Comparison of ENCODE assay signal across 34 cellular contexts in genomic region chr12:97222391-97222790, GRCh38.
"Had no signal": no experiment of that assay in that cellular context is flagged by ENCODE, and none has a peak within 500 bp of the region (broad histone marks: within the 10 kb centered on the region; RNA-seq: fewer than 3 reads in every experiment).

No MANE protein-coding gene starts in this region.

- H3K4me3 Mint-ChIP-seq: activated B cell treated with CpG ODN at 0.5 μM for 24 hours; activated CD4-positive, alpha-beta memory T cell treated with anti-CD3 and anti-CD28 coated beads for 36 hours; activated CD4-positive, alpha-beta T cell treated with anti-CD3 and anti-CD28 coated beads, Interleukin-2, amount 10 ng/mL, durations not matched to agents 24 days and 14 days; activated CD8-positive, alpha-beta T cell treated with anti-CD3 and anti-CD28 coated beads for 36 hours; activated naive CD4-positive, alpha-beta T cell treated with anti-CD3 and anti-CD28 coated beads for 36 hours; activated naive CD8-positive, alpha-beta T cell treated with anti-CD3 and anti-CD28 coated beads for 36 hours; activated T-cell treated with anti-CD3 and anti-CD28 coated beads, Interleukin-2, amount 50 U/mL, for 4 hours; activated T-cell treated with anti-CD3 and anti-CD28 coated beads, Interleukin-2, amount 50 U/mL, for 72 hours; activated T-helper 1 cell treated with anti-CD3 and anti-CD28 coated beads, Interleukin-12 subunit alpha, Interleukin-12 subunit beta, Interleukin-2, Interleukin-4 antibody, amounts not matched to agents 30 ng/mL and 10 ng/mL and 1 ng/mL, durations not matched to agents 14 hours and 24 hours and 36 hours; activated T-helper 17 cell treated with anti-CD3 and anti-CD28 coated beads, Interleukin-2, amount 50 U/mL, for 72 hours; T-helper 1 cell treated with Interleukin-12 subunit alpha and Interleukin-12 subunit beta and Interleukin-4 antibody, amounts not matched to agents 30 μg/mL and 1 μg/mL, for 36 hours; T-helper 2 cell treated with Interferon-gamma antibody and Interleukin-4, amounts not matched to agents 5 μg/mL and 100 μg/mL, for 36 hours had no signal

- H3K27ac ChIP-seq: adrenal gland, body of pancreas, brain microvascular endothelial cell, breast epithelium, VCaP had no signal

- H3K4me1 Mint-ChIP-seq: activated B cell treated with CpG ODN at 0.5 μM for 24 hours; activated CD4-positive, alpha-beta T cell treated with anti-CD3 and anti-CD28 coated beads, Interleukin-2, amount 10 ng/mL, durations not matched to agents 24 days and 14 days; activated naive CD8-positive, alpha-beta T cell treated with anti-CD3 and anti-CD28 coated beads for 36 hours; activated T-helper 17 cell treated with anti-CD3 and anti-CD28 coated beads, Interleukin-2, amount 50 U/mL, for 72 hours had no signal

- H3K4me1 ChIP-seq: adrenal gland, body of pancreas, breast epithelium had no signal

- H3K4me3 ChIP-seq: adrenal gland, body of pancreas, breast epithelium had no signal

- H3K9me3 ChIP-seq: adrenal gland, body of pancreas, breast epithelium had no signal

- H3K36me3 Mint-ChIP-seq: activated CD4-positive, alpha-beta memory T cell treated with anti-CD3 and anti-CD28 coated beads for 36 hours; activated naive CD4-positive, alpha-beta T cell treated with anti-CD3 and anti-CD28 coated beads, Interleukin-2, amount 50 U/mL, for 72 hours; activated naive CD8-positive, alpha-beta T cell treated with anti-CD3 and anti-CD28 coated beads for 36 hours had no signal

- H3K9me3 Mint-ChIP-seq: activated B cell treated with CpG ODN at 0.5 μM for 24 hours; activated CD4-positive, alpha-beta memory T cell treated with anti-CD3 and anti-CD28 coated beads for 36 hours; activated CD4-positive, alpha-beta T cell treated with anti-CD3 and anti-CD28 coated beads, Interleukin-2, amount 10 ng/mL, durations not matched to agents 24 days and 14 days; activated CD8-positive, alpha-beta T cell treated with anti-CD3 and anti-CD28 coated beads for 36 hours; activated naive CD4-positive, alpha-beta T cell treated with anti-CD3 and anti-CD28 coated beads for 36 hours; activated naive CD8-positive, alpha-beta T cell treated with anti-CD3 and anti-CD28 coated beads for 36 hours; activated T-cell treated with anti-CD3 and anti-CD28 coated beads, Interleukin-2, amount 50 U/mL, for 4 hours; activated T-cell treated with anti-CD3 and anti-CD28 coated beads, Interleukin-2, amount 50 U/mL, for 72 hours; activated T-helper 1 cell treated with anti-CD3 and anti-CD28 coated beads, Interleukin-12 subunit alpha, Interleukin-12 subunit beta, Interleukin-2, Interleukin-4 antibody, amounts not matched to agents 30 ng/mL and 10 ng/mL and 1 ng/mL, durations not matched to agents 14 hours and 24 hours and 36 hours; activated T-helper 17 cell treated with anti-CD3 and anti-CD28 coated beads, Interleukin-2, amount 50 U/mL, for 72 hours; T-helper 1 cell treated with Interleukin-12 subunit alpha and Interleukin-12 subunit beta and Interleukin-4 antibody, amounts not matched to agents 30 μg/mL and 1 μg/mL, for 36 hours; T-helper 2 cell treated with Interferon-gamma antibody and Interleukin-4, amounts not matched to agents 5 μg/mL and 100 μg/mL, for 36 hours had no signal

- DNase-seq: activated B cell treated with CpG ODN at 0.5 μM for 24 hours; activated CD4-positive, alpha-beta memory T cell treated with anti-CD3 and anti-CD28 coated beads for 36 hours; activated CD4-positive, alpha-beta T cell treated with anti-CD3 and anti-CD28 coated beads for 4 hours; activated CD4-positive, alpha-beta T cell treated with anti-CD3 and anti-CD28 coated beads, Interleukin-2, amount 10 ng/mL, durations not matched to agents 24 days and 14 days; activated CD4-positive, alpha-beta T cell treated with anti-CD3 and anti-CD28 coated beads, Interleukin-2, amount 50 U/mL, for 1 hour; activated CD4-positive, alpha-beta T cell treated with anti-CD3 and anti-CD28 coated beads, Interleukin-2, amount 50 U/mL, for 4 hours; activated CD4-positive, CD25-positive, alpha-beta regulatory T cell treated with anti-CD3 and anti-CD28 coated beads, Interleukin-2, amount 50 U/mL, for 72 hours; activated CD8-positive, alpha-beta memory T cell treated with anti-CD3 and anti-CD28 coated beads, Interleukin-2, amount 50 U/mL, for 4 hours; activated CD8-positive, alpha-beta T cell treated with anti-CD3 and anti-CD28 coated beads for 36 hours; activated effector memory CD4-positive, alpha-beta T cell treated with anti-CD3 and anti-CD28 coated beads, Interleukin-2, amount 50 U/mL, for 16 hours; activated gamma-delta T cell treated with Interleukin-2 at 50 U/mL for 16 hours; activated naive CD4-positive, alpha-beta T cell; activated naive CD4-positive, alpha-beta T cell treated with anti-CD3 and anti-CD28 coated beads for 36 hours; activated naive CD4-positive, alpha-beta T cell treated with anti-CD3 and anti-CD28 coated beads, Interleukin-2, amount 50 U/mL, for 16 hours; activated naive CD8-positive, alpha-beta T cell treated with anti-CD3 and anti-CD28 coated beads for 36 hours; activated T-cell treated with anti-CD3 and anti-CD28 coated beads for 4 hours; activated T-cell treated with anti-CD3 and anti-CD28 coated beads, Interleukin-2, amount 50 U/mL, for 1 hour; activated T-cell treated with anti-CD3 and anti-CD28 coated beads, Interleukin-2, amount 50 U/mL, for 4 hours; activated T-cell treated with anti-CD3 and anti-CD28 coated beads, Interleukin-2, amount 50 U/mL, for 72 hours; adrenal gland; amniotic stem cell; aorta; body of pancreas; brain microvascular endothelial cell; central memory CD4-positive, alpha-beta T cell; T-helper 2 cell; T-helper 9 cell had no signal

- H3K27ac Mint-ChIP-seq: activated B cell treated with CpG ODN at 0.5 μM for 24 hours; activated CD4-positive, alpha-beta memory T cell treated with anti-CD3 and anti-CD28 coated beads for 36 hours; activated CD4-positive, alpha-beta T cell treated with anti-CD3 and anti-CD28 coated beads, Interleukin-2, amount 10 ng/mL, durations not matched to agents 24 days and 14 days; activated CD8-positive, alpha-beta T cell treated with anti-CD3 and anti-CD28 coated beads for 36 hours; activated naive CD4-positive, alpha-beta T cell treated with anti-CD3 and anti-CD28 coated beads for 36 hours; activated naive CD4-positive, alpha-beta T cell treated with anti-CD3 and anti-CD28 coated beads, Interleukin-2, amount 50 U/mL, for 72 hours; activated naive CD8-positive, alpha-beta T cell treated with anti-CD3 and anti-CD28 coated beads for 36 hours; activated T-cell treated with anti-CD3 and anti-CD28 coated beads, Interleukin-2, amount 50 U/mL, for 72 hours; activated T-helper 1 cell treated with anti-CD3 and anti-CD28 coated beads, Interleukin-12 subunit alpha, Interleukin-12 subunit beta, Interleukin-2, Interleukin-4 antibody, amounts not matched to agents 30 ng/mL and 10 ng/mL and 1 ng/mL, durations not matched to agents 14 hours and 24 hours and 36 hours; activated T-helper 17 cell treated with anti-CD3 and anti-CD28 coated beads, Interleukin-2, amount 50 U/mL, for 72 hours; T-helper 1 cell treated with Interleukin-12 subunit alpha and Interleukin-12 subunit beta and Interleukin-4 antibody, amounts not matched to agents 30 μg/mL and 1 μg/mL, for 36 hours; T-helper 2 cell treated with Interferon-gamma antibody and Interleukin-4, amounts not matched to agents 5 μg/mL and 100 μg/mL, for 36 hours had no signal

- H3K36me3 ChIP-seq: adrenal gland, brain microvascular endothelial cell, breast epithelium had no signal

- H3K27me3 ChIP-seq: adrenal gland, body of pancreas, brain microvascular endothelial cell, breast epithelium had no signal

- ATAC-seq: activated CD8-positive, alpha-beta T cell treated with anti-CD3 and anti-CD28 coated beads for 36 hours; activated naive CD4-positive, alpha-beta T cell treated with anti-CD3 and anti-CD28 coated beads, Interleukin-2, amount 50 U/mL, for 72 hours; activated T-cell treated with anti-CD3 and anti-CD28 coated beads, Interleukin-2, amount 50 U/mL, for 4 hours; activated T-cell treated with anti-CD3 and anti-CD28 coated beads, Interleukin-2, amount 50 U/mL, for 72 hours; activated T-helper 17 cell treated with anti-CD3 and anti-CD28 coated beads, Interleukin-2, amount 50 U/mL, for 72 hours; body of pancreas had no signal

- H3K27me3 Mint-ChIP-seq: activated B cell treated with CpG ODN at 0.5 μM for 24 hours; activated CD4-positive, alpha-beta T cell treated with anti-CD3 and anti-CD28 coated beads, Interleukin-2, amount 10 ng/mL, durations not matched to agents 24 days and 14 days; activated naive CD8-positive, alpha-beta T cell treated with anti-CD3 and anti-CD28 coated beads for 36 hours had no signal
